In the genomic region with DNA sequence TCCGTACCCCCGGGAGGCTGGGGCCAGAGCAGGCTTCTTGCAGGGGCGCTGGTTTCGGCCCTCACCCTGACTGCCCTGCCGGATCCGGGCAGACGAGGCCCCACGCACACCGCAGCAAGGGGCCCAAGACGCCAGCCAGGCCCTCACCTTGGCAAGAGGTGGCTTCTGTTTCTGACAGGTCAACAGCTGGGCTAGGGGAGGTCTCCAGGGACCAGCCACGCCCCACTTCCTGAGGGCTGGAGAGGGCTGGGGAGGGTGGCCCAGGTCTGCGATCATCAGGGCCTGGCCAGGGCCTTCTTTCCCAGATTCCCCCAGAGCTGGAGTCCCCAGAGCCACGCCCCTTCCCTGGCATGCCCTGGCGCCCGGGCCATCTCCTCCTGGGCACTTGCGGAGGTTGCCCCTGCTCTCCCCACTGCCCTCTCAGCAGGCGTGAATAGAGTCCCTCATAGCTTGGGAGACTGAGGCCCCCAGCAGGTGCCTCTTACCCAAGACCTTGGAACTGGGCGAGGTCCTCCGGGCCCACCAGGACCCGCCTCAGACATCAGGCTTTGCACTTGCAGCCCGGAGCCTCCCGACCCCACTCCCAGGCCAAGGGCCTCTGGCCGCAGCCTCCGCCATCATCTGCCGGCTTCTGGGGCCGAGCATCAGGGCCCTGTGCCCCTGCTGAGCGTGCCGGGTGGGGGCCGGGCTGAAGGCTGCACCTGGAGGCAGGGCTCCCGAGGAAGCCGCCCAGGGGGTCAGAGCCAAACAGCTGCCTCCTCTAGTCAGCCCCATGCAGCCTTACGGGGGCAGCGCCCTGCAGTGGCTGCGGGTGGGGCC, we compare ENCODE assay signal across 1 cellular context.
A peak's percentile ranks its signal among the peaks of the same experiment; 100 is the strongest.
TF ChIP-seq lines count a peak whose summit lies in the region.

No MANE protein-coding gene starts in this region.

TF ChIP-seq in HepG2, 621 proteins besides CTCF, POLR2A, EP300 and RAD21 (continued from another document and continues in another):
- TF ChIP-seq, protein P1, sequence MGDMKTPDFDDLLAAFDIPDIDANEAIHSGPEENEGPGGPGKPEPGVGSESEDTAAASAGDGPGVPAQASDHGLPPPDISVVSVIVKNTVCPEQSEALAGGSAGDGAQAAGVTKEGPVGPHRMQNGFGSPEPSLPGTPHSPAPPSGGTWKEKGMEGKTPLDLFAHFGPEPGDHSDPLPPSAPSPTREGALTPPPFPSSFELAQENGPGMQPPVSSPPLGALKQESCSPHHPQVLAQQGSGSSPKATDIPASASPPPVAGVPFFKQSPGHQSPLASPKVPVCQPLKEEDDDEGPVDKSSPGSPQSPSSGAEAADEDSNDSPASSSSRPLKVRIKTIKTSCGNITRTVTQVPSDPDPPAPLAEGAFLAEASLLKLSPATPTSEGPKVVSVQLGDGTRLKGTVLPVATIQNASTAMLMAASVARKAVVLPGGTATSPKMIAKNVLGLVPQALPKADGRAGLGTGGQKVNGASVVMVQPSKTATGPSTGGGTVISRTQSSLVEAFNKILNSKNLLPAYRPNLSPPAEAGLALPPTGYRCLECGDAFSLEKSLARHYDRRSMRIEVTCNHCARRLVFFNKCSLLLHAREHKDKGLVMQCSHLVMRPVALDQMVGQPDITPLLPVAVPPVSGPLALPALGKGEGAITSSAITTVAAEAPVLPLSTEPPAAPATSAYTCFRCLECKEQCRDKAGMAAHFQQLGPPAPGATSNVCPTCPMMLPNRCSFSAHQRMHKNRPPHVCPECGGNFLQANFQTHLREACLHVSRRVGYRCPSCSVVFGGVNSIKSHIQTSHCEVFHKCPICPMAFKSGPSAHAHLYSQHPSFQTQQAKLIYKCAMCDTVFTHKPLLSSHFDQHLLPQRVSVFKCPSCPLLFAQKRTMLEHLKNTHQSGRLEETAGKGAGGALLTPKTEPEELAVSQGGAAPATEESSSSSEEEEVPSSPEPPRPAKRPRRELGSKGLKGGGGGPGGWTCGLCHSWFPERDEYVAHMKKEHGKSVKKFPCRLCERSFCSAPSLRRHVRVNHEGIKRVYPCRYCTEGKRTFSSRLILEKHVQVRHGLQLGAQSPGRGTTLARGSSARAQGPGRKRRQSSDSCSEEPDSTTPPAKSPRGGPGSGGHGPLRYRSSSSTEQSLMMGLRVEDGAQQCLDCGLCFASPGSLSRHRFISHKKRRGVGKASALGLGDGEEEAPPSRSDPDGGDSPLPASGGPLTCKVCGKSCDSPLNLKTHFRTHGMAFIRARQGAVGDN (CRISPR knock-in tag; IDR thresholded peaks at IDR 0.05) = peak; percentile 44
- TF ChIP-seq, protein P2, sequence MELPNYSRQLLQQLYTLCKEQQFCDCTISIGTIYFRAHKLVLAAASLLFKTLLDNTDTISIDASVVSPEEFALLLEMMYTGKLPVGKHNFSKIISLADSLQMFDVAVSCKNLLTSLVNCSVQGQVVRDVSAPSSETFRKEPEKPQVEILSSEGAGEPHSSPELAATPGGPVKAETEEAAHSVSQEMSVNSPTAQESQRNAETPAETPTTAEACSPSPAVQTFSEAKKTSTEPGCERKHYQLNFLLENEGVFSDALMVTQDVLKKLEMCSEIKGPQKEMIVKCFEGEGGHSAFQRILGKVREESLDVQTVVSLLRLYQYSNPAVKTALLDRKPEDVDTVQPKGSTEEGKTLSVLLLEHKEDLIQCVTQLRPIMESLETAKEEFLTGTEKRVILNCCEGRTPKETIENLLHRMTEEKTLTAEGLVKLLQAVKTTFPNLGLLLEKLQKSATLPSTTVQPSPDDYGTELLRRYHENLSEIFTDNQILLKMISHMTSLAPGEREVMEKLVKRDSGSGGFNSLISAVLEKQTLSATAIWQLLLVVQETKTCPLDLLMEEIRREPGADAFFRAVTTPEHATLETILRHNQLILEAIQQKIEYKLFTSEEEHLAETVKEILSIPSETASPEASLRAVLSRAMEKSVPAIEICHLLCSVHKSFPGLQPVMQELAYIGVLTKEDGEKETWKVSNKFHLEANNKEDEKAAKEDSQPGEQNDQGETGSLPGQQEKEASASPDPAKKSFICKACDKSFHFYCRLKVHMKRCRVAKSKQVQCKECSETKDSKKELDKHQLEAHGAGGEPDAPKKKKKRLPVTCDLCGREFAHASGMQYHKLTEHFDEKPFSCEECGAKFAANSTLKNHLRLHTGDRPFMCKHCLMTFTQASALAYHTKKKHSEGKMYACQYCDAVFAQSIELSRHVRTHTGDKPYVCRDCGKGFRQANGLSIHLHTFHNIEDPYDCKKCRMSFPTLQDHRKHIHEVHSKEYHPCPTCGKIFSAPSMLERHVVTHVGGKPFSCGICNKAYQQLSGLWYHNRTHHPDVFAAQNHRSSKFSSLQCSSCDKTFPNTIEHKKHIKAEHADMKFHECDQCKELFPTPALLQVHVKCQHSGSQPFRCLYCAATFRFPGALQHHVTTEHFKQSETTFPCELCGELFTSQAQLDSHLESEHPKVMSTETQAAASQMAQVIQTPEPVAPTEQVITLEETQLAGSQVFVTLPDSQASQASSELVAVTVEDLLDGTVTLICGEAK (IDR thresholded peaks at IDR 0.05) = no peak
- TF ChIP-seq, protein P2 (CRISPR knock-in tag; IDR thresholded peaks at IDR 0.05) = no peak
- peak; percentile 61; the same call in 1 of the 2 replicates for TF ChIP-seq CAMTA2 (CRISPR knock-in tag; IDR thresholded peaks at IDR 0.05; ENCODE audit: borderline replicate concordance)
- TF ChIP-seq DNMT1 (CRISPR knock-in tag; IDR thresholded peaks at IDR 0.05) = 0 out of 2 replicates have a peak, but pooled peaks have one; percentile 35
- TF ChIP-seq BRD4 (CRISPR knock-in tag; IDR thresholded peaks at IDR 0.05) = 0 out of 2 replicates have a peak, but pooled peaks have one; percentile 0
- peak; percentile 15 for TF ChIP-seq HNRNPLL (IDR thresholded peaks at IDR 0.05; ENCODE audit: low read depth, low read length, poor library complexity, severe bottlenecking)
- peak; percentile 47; the same call in 1 of the 2 replicates for TF ChIP-seq KDM2A (CRISPR knock-in tag; IDR thresholded peaks at IDR 0.05; ENCODE audit: borderline replicate concordance, low read depth)
- TF ChIP-seq NR2F6 (IDR thresholded peaks at IDR 0.05) = no peak
- 0 out of 2 replicates have a peak, but pooled peaks have one; percentile 21 for TF ChIP-seq NR2F6 (CRISPR knock-in tag; IDR thresholded peaks at IDR 0.05)
- 0 out of 2 replicates have a peak, but pooled peaks have one; percentile 12 for TF ChIP-seq ZNF768 (CRISPR knock-in tag; IDR thresholded peaks at IDR 0.05)
- TF ChIP-seq ZBTB20 (CRISPR knock-in tag; IDR thresholded peaks at IDR 0.05; ENCODE audit: borderline replicate concordance, low read depth) = no peak
- peak; percentile 87 for TF ChIP-seq SAP130 (CRISPR knock-in tag; IDR thresholded peaks at IDR 0.05; ENCODE audit: low read depth)
- TF ChIP-seq HNRNPL (IDR thresholded peaks at IDR 0.05; ENCODE audit: low read depth, low read length) = peak; percentile 91
- TF ChIP-seq ZNF138 (CRISPR knock-in tag; IDR thresholded peaks at IDR 0.05; ENCODE audit: low read depth) = no peak
- no peak for TF ChIP-seq ZIK1 (CRISPR knock-in tag; IDR thresholded peaks at IDR 0.05; ENCODE audit: borderline replicate concordance, low read depth)
- peak; percentile 54; the same call in 1 of the 2 replicates for TF ChIP-seq ARID4A (CRISPR knock-in tag; IDR thresholded peaks at IDR 0.05; ENCODE audit: borderline replicate concordance)
- peak; percentile 24 for TF ChIP-seq AGO2 (optimal IDR thresholded peaks at IDR 0.05; ENCODE audit: low read depth, low read length)
- no peak for TF ChIP-seq ZNF432 (CRISPR knock-in tag; IDR thresholded peaks at IDR 0.05; ENCODE audit: borderline replicate concordance)
- TF ChIP-seq SRY (CRISPR knock-in tag; IDR thresholded peaks at IDR 0.05) = no peak
- peak; percentile 92 for TF ChIP-seq TGIF2 (CRISPR knock-in tag; IDR thresholded peaks at IDR 0.05)
- TF ChIP-seq SP5 (CRISPR knock-in tag; IDR thresholded peaks at IDR 0.05; ENCODE audit: borderline replicate concordance, low read depth) = peak; percentile 61; the same call in 1 of the 2 replicates
- no peak for TF ChIP-seq MED8 (CRISPR knock-in tag; IDR thresholded peaks at IDR 0.05; ENCODE audit: insufficient replicate concordance)
- TF ChIP-seq PATZ1 (CRISPR knock-in tag; IDR thresholded peaks at IDR 0.05) = peak; percentile 43
- TF ChIP-seq GABPB1 (CRISPR knock-in tag; IDR thresholded peaks at IDR 0.05) = peak; percentile 54; the same call in 1 of the 2 replicates
- no peak for TF ChIP-seq MYC (CRISPR knock-in tag; IDR thresholded peaks at IDR 0.05; ENCODE audit: borderline replicate concordance)
- peak; percentile 94 for TF ChIP-seq TFAP4 (IDR thresholded peaks at IDR 0.05; ENCODE audit: borderline replicate concordance, low read depth)
- no peak for TF ChIP-seq SIX4 (CRISPR knock-in tag; IDR thresholded peaks at IDR 0.05)
